1 cellular context compared by ENCODE assay signal in genomic region chr2:74883011-74883410, GRCh38.
A peak's percentile ranks its signal among the peaks of the same experiment; 100 is the strongest.
TF ChIP-seq lines count a peak whose summit lies in the region.

No MANE protein-coding gene starts in this region.

TF ChIP-seq in HepG2, 621 proteins besides CTCF, POLR2A, EP300 and RAD21 (continued from another document):
- TF ChIP-seq, protein P1, sequence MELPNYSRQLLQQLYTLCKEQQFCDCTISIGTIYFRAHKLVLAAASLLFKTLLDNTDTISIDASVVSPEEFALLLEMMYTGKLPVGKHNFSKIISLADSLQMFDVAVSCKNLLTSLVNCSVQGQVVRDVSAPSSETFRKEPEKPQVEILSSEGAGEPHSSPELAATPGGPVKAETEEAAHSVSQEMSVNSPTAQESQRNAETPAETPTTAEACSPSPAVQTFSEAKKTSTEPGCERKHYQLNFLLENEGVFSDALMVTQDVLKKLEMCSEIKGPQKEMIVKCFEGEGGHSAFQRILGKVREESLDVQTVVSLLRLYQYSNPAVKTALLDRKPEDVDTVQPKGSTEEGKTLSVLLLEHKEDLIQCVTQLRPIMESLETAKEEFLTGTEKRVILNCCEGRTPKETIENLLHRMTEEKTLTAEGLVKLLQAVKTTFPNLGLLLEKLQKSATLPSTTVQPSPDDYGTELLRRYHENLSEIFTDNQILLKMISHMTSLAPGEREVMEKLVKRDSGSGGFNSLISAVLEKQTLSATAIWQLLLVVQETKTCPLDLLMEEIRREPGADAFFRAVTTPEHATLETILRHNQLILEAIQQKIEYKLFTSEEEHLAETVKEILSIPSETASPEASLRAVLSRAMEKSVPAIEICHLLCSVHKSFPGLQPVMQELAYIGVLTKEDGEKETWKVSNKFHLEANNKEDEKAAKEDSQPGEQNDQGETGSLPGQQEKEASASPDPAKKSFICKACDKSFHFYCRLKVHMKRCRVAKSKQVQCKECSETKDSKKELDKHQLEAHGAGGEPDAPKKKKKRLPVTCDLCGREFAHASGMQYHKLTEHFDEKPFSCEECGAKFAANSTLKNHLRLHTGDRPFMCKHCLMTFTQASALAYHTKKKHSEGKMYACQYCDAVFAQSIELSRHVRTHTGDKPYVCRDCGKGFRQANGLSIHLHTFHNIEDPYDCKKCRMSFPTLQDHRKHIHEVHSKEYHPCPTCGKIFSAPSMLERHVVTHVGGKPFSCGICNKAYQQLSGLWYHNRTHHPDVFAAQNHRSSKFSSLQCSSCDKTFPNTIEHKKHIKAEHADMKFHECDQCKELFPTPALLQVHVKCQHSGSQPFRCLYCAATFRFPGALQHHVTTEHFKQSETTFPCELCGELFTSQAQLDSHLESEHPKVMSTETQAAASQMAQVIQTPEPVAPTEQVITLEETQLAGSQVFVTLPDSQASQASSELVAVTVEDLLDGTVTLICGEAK (IDR thresholded peaks at IDR 0.05): no peak
- TF ChIP-seq, protein P1 (CRISPR knock-in tag; IDR thresholded peaks at IDR 0.05): no peak
- TF ChIP-seq HDAC1 (CRISPR knock-in tag; IDR thresholded peaks at IDR 0.05) (no peak), HCFC1 (IDR thresholded peaks at IDR 0.05; ENCODE audit: low read depth, low read length) (no peak), FOXK2 (IDR thresholded peaks at IDR 0.05) (no peak), ARID4A (CRISPR knock-in tag; IDR thresholded peaks at IDR 0.05; ENCODE audit: borderline replicate concordance) (no peak), MXD4 (CRISPR knock-in tag; IDR thresholded peaks at IDR 0.05) (no peak), SOX5 (CRISPR knock-in tag; IDR thresholded peaks at IDR 0.05; ENCODE audit: borderline replicate concordance) (no peak), ZNF800 (CRISPR knock-in tag; IDR thresholded peaks at IDR 0.05) (no peak), RFX3 (CRISPR knock-in tag; IDR thresholded peaks at IDR 0.05) (no peak), POLR2G (IDR thresholded peaks at IDR 0.05; ENCODE audit: low read depth, low read length) (peak; percentile 27; the same call in 1 of the 2 replicates), RBM22 (optimal IDR thresholded peaks at IDR 0.05; ENCODE audit: low read length) (peak; percentile 22), ZC3H13 (CRISPR knock-in tag; IDR thresholded peaks at IDR 0.05) (no peak), HOXA3 (CRISPR knock-in tag; IDR thresholded peaks at IDR 0.05) (no peak), SNAPC4 (CRISPR knock-in tag; IDR thresholded peaks at IDR 0.05) (no peak), ARID2 (CRISPR knock-in tag; IDR thresholded peaks at IDR 0.05; ENCODE audit: borderline replicate concordance) (no peak), SCMH1 (CRISPR knock-in tag; IDR thresholded peaks at IDR 0.05; ENCODE audit: borderline replicate concordance) (no peak), ETV6 (CRISPR knock-in tag; conservative IDR thresholded peaks at IDR 0.05) (no peak), TMF1 (CRISPR knock-in tag; IDR thresholded peaks at IDR 0.05; ENCODE audit: low read depth) (no peak)
